ENCODE assay signal across 1 cellular context in the genomic region with DNA sequence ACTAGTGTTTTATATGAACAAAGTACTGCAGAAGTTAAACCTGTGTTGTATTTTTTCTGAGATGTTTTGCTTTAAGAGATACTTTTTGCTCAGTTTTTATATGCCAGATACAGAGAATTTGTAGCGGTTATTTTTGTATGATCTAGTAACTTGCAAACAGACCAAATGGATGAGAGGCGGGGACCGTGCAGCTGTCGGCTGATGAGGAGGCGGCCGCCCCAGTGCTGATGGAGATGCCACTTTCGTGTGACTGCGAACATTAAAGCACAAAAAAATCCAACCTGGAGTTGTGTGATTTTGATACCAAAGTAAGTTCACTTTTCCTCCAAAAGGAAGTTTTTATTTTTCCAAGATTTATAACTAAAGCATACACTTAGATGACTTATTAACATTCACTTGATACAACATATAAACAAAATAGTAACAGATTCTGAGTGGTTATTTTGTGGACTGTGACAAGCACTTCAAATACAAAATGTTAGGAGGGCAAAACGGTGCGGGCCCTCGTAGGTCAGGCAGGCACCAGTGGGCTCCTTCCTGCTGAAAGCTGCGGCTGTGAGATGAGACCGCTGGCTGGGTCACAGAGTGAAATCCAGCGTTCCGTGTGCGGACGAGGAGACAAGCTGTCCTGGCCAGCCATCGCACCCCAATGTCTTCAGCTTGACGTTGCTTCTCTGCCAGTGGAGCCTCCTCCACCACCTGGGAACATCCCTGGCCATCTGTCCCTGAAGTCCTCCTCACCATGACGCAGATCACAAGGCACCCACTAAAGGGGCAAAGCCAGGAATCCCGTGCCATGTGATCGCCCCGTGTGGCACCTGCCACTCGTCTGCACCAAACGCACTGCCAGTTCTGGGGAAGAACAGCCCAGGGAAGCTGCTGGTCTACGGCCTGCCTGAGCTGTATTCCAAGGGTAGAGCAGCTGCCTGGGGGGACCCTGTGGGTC.
TF ChIP-seq lines count a peak whose summit lies in the region.

No MANE protein-coding gene starts in this region.

TF ChIP-seq in WTC11, 78 proteins besides CTCF, POLR2A, EP300 and RAD21:
- TF ChIP-seq, protein P1, sequence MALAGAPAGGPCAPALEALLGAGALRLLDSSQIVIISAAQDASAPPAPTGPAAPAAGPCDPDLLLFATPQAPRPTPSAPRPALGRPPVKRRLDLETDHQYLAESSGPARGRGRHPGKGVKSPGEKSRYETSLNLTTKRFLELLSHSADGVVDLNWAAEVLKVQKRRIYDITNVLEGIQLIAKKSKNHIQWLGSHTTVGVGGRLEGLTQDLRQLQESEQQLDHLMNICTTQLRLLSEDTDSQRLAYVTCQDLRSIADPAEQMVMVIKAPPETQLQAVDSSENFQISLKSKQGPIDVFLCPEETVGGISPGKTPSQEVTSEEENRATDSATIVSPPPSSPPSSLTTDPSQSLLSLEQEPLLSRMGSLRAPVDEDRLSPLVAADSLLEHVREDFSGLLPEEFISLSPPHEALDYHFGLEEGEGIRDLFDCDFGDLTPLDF (CRISPR knock-in tag; IDR thresholded peaks at IDR 0.05) = no peak
- TF ChIP-seq TP53 (CRISPR knock-in tag; IDR thresholded peaks at IDR 0.05) = no peak
- no peak for TF ChIP-seq ZNF396 (CRISPR knock-in tag; IDR thresholded peaks at IDR 0.05; ENCODE audit: borderline replicate concordance)
- TF ChIP-seq ZNF121 (CRISPR knock-in tag; IDR thresholded peaks at IDR 0.05) = no peak
- no peak for TF ChIP-seq NFYB (CRISPR knock-in tag; conservative IDR thresholded peaks at IDR 0.05; ENCODE audit: low read depth)
- no peak for TF ChIP-seq SOX15 (CRISPR knock-in tag; IDR thresholded peaks at IDR 0.05)
- TF ChIP-seq JUN (CRISPR knock-in tag; IDR thresholded peaks at IDR 0.05) = no peak
- TF ChIP-seq ZNF317 (CRISPR knock-in tag; IDR thresholded peaks at IDR 0.05; ENCODE audit: borderline replicate concordance, low read depth) = no peak
- no peak for TF ChIP-seq EMX1 (CRISPR knock-in tag; IDR thresholded peaks at IDR 0.05)
- TF ChIP-seq USF2 (CRISPR knock-in tag; IDR thresholded peaks at IDR 0.05) = no peak
- no peak for TF ChIP-seq ZNF138 (CRISPR knock-in tag; conservative IDR thresholded peaks at IDR 0.05)
- TF ChIP-seq, protein P2, sequence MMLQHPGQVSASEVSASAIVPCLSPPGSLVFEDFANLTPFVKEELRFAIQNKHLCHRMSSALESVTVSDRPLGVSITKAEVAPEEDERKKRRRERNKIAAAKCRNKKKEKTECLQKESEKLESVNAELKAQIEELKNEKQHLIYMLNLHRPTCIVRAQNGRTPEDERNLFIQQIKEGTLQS (CRISPR knock-in tag; conservative IDR thresholded peaks at IDR 0.05) = no peak
- no peak for TF ChIP-seq TCF7 (CRISPR knock-in tag; IDR thresholded peaks at IDR 0.05; ENCODE audit: low read depth)
- TF ChIP-seq, protein P3, sequence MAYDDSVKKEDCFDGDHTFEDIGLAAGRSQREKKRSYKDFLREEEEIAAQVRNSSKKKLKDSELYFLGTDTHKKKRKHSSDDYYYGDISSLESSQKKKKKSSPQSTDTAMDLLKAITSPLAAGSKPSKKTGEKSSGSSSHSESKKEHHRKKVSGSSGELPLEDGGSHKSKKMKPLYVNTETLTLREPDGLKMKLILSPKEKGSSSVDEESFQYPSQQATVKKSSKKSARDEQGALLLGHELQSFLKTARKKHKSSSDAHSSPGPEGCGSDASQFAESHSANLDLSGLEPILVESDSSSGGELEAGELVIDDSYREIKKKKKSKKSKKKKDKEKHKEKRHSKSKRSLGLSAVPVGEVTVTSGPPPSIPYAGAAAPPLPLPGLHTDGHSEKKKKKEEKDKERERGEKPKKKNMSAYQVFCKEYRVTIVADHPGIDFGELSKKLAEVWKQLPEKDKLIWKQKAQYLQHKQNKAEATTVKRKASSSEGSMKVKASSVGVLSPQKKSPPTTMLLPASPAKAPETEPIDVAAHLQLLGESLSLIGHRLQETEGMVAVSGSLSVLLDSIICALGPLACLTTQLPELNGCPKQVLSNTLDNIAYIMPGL (CRISPR knock-in tag; IDR thresholded peaks at IDR 0.05) = no peak
- TF ChIP-seq ZNF219 (CRISPR knock-in tag; IDR thresholded peaks at IDR 0.05; ENCODE audit: borderline replicate concordance) = no peak
- no peak for TF ChIP-seq MYBL2 (CRISPR knock-in tag; IDR thresholded peaks at IDR 0.05)
- TF ChIP-seq NFATC4 (CRISPR knock-in tag; IDR thresholded peaks at IDR 0.05) = no peak
- no peak for TF ChIP-seq USF1 (CRISPR knock-in tag; IDR thresholded peaks at IDR 0.05)
- no peak for TF ChIP-seq ARID4B (CRISPR knock-in tag; IDR thresholded peaks at IDR 0.05; ENCODE audit: borderline replicate concordance)
